In the genomic region with DNA sequence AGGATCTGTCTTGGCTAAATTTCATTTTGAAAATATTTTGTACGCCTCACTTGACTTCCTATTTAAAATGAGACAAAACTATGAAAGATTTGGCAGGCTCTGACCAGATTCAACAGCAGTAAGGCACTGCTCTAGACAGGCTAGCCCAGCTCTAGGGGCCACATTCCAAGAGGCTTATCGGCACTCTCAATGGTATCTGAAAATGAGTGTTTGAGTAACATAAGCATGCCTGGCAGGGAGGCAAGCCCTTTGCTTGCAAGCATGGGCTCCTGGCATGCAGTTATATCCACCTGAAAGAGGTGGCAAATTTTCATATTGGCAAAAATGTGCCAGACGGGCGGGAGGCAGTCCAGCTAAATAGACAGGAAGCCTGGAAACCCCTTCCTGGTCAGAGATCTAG, we compare ENCODE assay signal across 32 cellular contexts. TPM values are rescaled to one million over a fixed set of nuclear protein-coding genes. Genes with fewer than 3 reads are reported as not detected.
DNase-seq lines count a peak whose midpoint lies in the region; ATAC-seq and TF ChIP-seq lines count a peak whose summit lies in the region.
"Had no signal": no experiment of that assay in that cellular context is flagged by ENCODE, and none has a peak within 500 bp of the region (broad histone marks: within the 10 kb centered on the region; RNA-seq: fewer than 3 reads in every experiment).

No MANE protein-coding gene starts in this region.

- no peak for TF ChIP-seq POLR2A in prostate gland (IDR thresholded peaks at IDR 0.05)

- peak in 1 of 2 donors; percentile 83 for DNase-seq in cardiac muscle cell (ENCODE audit: low read depth in 1 of 2, low spot score in 1 of 2)
- DNase-seq in right atrium auricular region (ENCODE audit: low spot score): no peak
- DNase-seq in iPS-NIHi7 (ENCODE audit: extremely low spot score): peak; percentile 43
- DNase-seq in prostate gland (ENCODE audit: low spot score): peak; percentile 31
- DNase-seq in BE2C: no peak
- DNase-seq: activated CD4-positive, alpha-beta T cell treated with anti-CD3 and anti-CD28 coated beads, Interleukin-2, amount 50 U/mL, for 1 hour; activated CD8-positive, alpha-beta memory T cell treated with anti-CD3 and anti-CD28 coated beads, Interleukin-2, amount 10 ng/mL, durations not matched to agents 7 days and 5 days; activated naive CD4-positive, alpha-beta T cell treated with anti-CD3 and anti-CD28 coated beads, Interleukin-2, amount 10 ng/mL, durations not matched to agents 7 days and 5 days; AML-193; amniotic stem cell; CD4-positive, alpha-beta memory T cell; colonic mucosa; effector CD8-positive, alpha-beta T cell; erythroblast; foreskin fibroblast; GM23248; IMR-90; midbrain; naive thymus-derived CD8-positive, alpha-beta T cell; NCI-H1092; NCI-H1694 treated with DMSO at 0.1 percent for 48 hours; NCI-H526; occipital lobe; retina; stimulated activated CD4-positive, alpha-beta T cell treated with anti-CD3 and anti-CD28 coated beads, Interleukin-2, amount 100 ng/mL, for 48 hours; SW 1271; T-helper 9 cell; WERI-Rb-1 had no signal

- no peak for TF ChIP-seq CTCF in cardiac muscle cell (IDR thresholded peaks at IDR 0.05; ENCODE audit: low read depth, low read length)
- TF ChIP-seq CTCF in right atrium auricular region (IDR thresholded peaks at IDR 0.05): no peak
- TF ChIP-seq CTCF in prostate gland (IDR thresholded peaks at IDR 0.05): no peak
- TF ChIP-seq CTCF in BE2C (IDR thresholded peaks at IDR 0.05; ENCODE audit: low read depth, low read length): no peak

- H3K4me3 ChIP-seq in cardiac muscle cell (no peak overlapping the region), right atrium auricular region (no peak overlapping the region), prostate gland (no peak overlapping the region), BE2C (ENCODE audit: low read depth, low read length) (no peak overlapping the region)
- H3K4me3 ChIP-seq: breast epithelium, colonic mucosa, GM23248 had no signal

- WGBS in prostate gland: 35% methylated on average over 4 of the region's 4 CpGs

- H3K36me3 ChIP-seq in cardiac muscle cell: no peaks in the 10 kb centered on the region
- no peaks in the 10 kb centered on the region for H3K36me3 ChIP-seq in right atrium auricular region
- no peaks in the 10 kb centered on the region for H3K36me3 ChIP-seq in prostate gland
- H3K36me3 ChIP-seq in BE2C: no peaks in the 10 kb centered on the region
- H3K36me3 ChIP-seq: breast epithelium, colonic mucosa, WERI-Rb-1 had no signal

- ATAC-seq in HG02763 (IDR thresholded peaks at IDR 0.05; ENCODE audit: unreplicated experiment) (no peak), GM21717 (IDR thresholded peaks at IDR 0.05; ENCODE audit: unreplicated experiment) (no peak), GM18861 (IDR thresholded peaks at IDR 0.05; ENCODE audit: unreplicated experiment) (no peak)
- ATAC-seq: activated CD8-positive, alpha-beta memory T cell treated with anti-CD3 and anti-CD28 coated beads, Interleukin-2, amount 10 ng/mL, durations not matched to agents 7 days and 5 days; naive thymus-derived CD8-positive, alpha-beta T cell had no signal

- H3K4me1 ChIP-seq in cardiac muscle cell (ENCODE audit: low read depth) (peaks cover 11% of the 10 kb centered on the region), right atrium auricular region (peaks cover 0 to 20% of the 10 kb centered on the region in 2 donors), prostate gland (replicated peaks) (no peaks in the 10 kb centered on the region), BE2C (no peaks in the 10 kb centered on the region)
- H3K4me1 ChIP-seq: breast epithelium, colonic mucosa had no signal

- peak overlapping the region; percentile 13 for H3K27ac ChIP-seq in cardiac muscle cell
- H3K27ac ChIP-seq in right atrium auricular region: no peak overlapping the region
- no peak overlapping the region for H3K27ac ChIP-seq in prostate gland
- H3K27ac ChIP-seq: breast epithelium, colonic mucosa, GM23248, WERI-Rb-1 had no signal

- intact Hi-C loops in prostate gland (cut with DNase I): no loop called here

- H3K9me3 ChIP-seq in cardiac muscle cell (ENCODE audit: low read depth): no peaks in the 10 kb centered on the region
- no peaks in the 10 kb centered on the region for H3K9me3 ChIP-seq in right atrium auricular region
- no peaks in the 10 kb centered on the region for H3K9me3 ChIP-seq in prostate gland
- H3K9me3 ChIP-seq in BE2C: no peaks in the 10 kb centered on the region
- H3K9me3 ChIP-seq: breast epithelium, colonic mucosa had no signal

- no peaks in the 10 kb centered on the region for H3K27me3 ChIP-seq in cardiac muscle cell
- peaks cover 0 to 4% of the 10 kb centered on the region in 2 donors for H3K27me3 ChIP-seq in right atrium auricular region
- H3K27me3 ChIP-seq in prostate gland (replicated peaks; ENCODE audit: insufficient read depth): no peaks in the 10 kb centered on the region
- no peaks in the 10 kb centered on the region for H3K27me3 ChIP-seq in BE2C
- H3K27me3 ChIP-seq: breast epithelium, colonic mucosa had no signal

RNA-seq across cellular contexts. Expression of a gene that starts 10.5 kb away (rescaled TPM):
- total RNA-seq in cardiac muscle cell (not detected in 2 replicates), right atrium auricular region (not detected), prostate gland (1 to 10 TPM; 2.0 to 5.7 TPM)
- polyA plus RNA-seq in cardiac muscle cell: 0.17 TPM in 1 of 2 replicates, not detected in the other
- 0.40 TPM for polyA plus RNA-seq in BE2C (2012; ENCODE audit: insufficient read depth, insufficient read length, low read depth)
- total RNA-seq: activated CD8-positive, alpha-beta memory T cell treated with anti-CD3 and anti-CD28 coated beads, Interleukin-2, amount 10 ng/mL, durations not matched to agents 7 days and 5 days; CD4-positive, alpha-beta memory T cell; GM23248; IMR-90; naive thymus-derived CD8-positive, alpha-beta T cell had no signal
- polyA plus RNA-seq: CD4-positive, alpha-beta memory T cell; GM23248; IMR-90; naive thymus-derived CD8-positive, alpha-beta T cell had no signal

Comparison
In these comparisons a context has a peak if more than half of its experiments do, and no peak if none do; other contexts are left out.
1. DNase-seq: peak in iPS-NIHi7 (single experiment) and prostate gland (single experiment); none in right atrium auricular region (single experiment) and BE2C (single experiment).